35 cellular contexts compared by ENCODE assay signal in genomic region chr18:13998571-13998970, GRCh38.
"Had no signal": no experiment of that assay in that cellular context is flagged by ENCODE, and none has a peak within 500 bp of the region (broad histone marks: within the 10 kb centered on the region; RNA-seq: fewer than 3 reads in every experiment).

No MANE protein-coding gene starts in this region.

- H3K27me3 ChIP-seq: body of pancreas, brain microvascular endothelial cell, breast epithelium had no signal

- H3K4me3 Mint-ChIP-seq: activated B cell treated with CpG ODN at 0.5 μM for 24 hours; activated CD4-positive, alpha-beta memory T cell treated with anti-CD3 and anti-CD28 coated beads for 36 hours; activated CD4-positive, alpha-beta T cell treated with anti-CD3 and anti-CD28 coated beads, Interleukin-2, amount 10 ng/mL, durations not matched to agents 24 days and 14 days; activated CD8-positive, alpha-beta T cell treated with anti-CD3 and anti-CD28 coated beads for 36 hours; activated naive CD4-positive, alpha-beta T cell treated with anti-CD3 and anti-CD28 coated beads for 36 hours; activated naive CD8-positive, alpha-beta T cell treated with anti-CD3 and anti-CD28 coated beads for 36 hours; activated T-cell treated with anti-CD3 and anti-CD28 coated beads, Interleukin-2, amount 50 U/mL, for 4 hours; activated T-cell treated with anti-CD3 and anti-CD28 coated beads, Interleukin-2, amount 50 U/mL, for 72 hours; activated T-helper 1 cell treated with anti-CD3 and anti-CD28 coated beads, Interleukin-12 subunit alpha, Interleukin-12 subunit beta, Interleukin-2, Interleukin-4 antibody, amounts not matched to agents 30 ng/mL and 10 ng/mL and 1 ng/mL, durations not matched to agents 14 hours and 24 hours and 36 hours; activated T-helper 17 cell treated with anti-CD3 and anti-CD28 coated beads, Interleukin-2, amount 50 U/mL, for 72 hours; T-helper 1 cell treated with Interleukin-12 subunit alpha and Interleukin-12 subunit beta and Interleukin-4 antibody, amounts not matched to agents 30 μg/mL and 1 μg/mL, for 36 hours; T-helper 2 cell treated with Interferon-gamma antibody and Interleukin-4, amounts not matched to agents 5 μg/mL and 100 μg/mL, for 36 hours had no signal

- H3K9me3 ChIP-seq: body of pancreas, breast epithelium had no signal

- ATAC-seq: activated CD8-positive, alpha-beta T cell treated with anti-CD3 and anti-CD28 coated beads for 36 hours; activated naive CD4-positive, alpha-beta T cell treated with anti-CD3 and anti-CD28 coated beads, Interleukin-2, amount 50 U/mL, for 72 hours; activated T-cell treated with anti-CD3 and anti-CD28 coated beads, Interleukin-2, amount 50 U/mL, for 4 hours; activated T-cell treated with anti-CD3 and anti-CD28 coated beads, Interleukin-2, amount 50 U/mL, for 72 hours; activated T-helper 17 cell treated with anti-CD3 and anti-CD28 coated beads, Interleukin-2, amount 50 U/mL, for 72 hours; body of pancreas had no signal

- H3K9me3 Mint-ChIP-seq: activated B cell treated with CpG ODN at 0.5 μM for 24 hours; activated CD4-positive, alpha-beta memory T cell treated with anti-CD3 and anti-CD28 coated beads for 36 hours; activated CD4-positive, alpha-beta T cell treated with anti-CD3 and anti-CD28 coated beads, Interleukin-2, amount 10 ng/mL, durations not matched to agents 24 days and 14 days; activated CD8-positive, alpha-beta T cell treated with anti-CD3 and anti-CD28 coated beads for 36 hours; activated naive CD4-positive, alpha-beta T cell treated with anti-CD3 and anti-CD28 coated beads for 36 hours; activated naive CD4-positive, alpha-beta T cell treated with anti-CD3 and anti-CD28 coated beads, Interleukin-2, amount 50 U/mL, for 72 hours; activated naive CD8-positive, alpha-beta T cell treated with anti-CD3 and anti-CD28 coated beads for 36 hours; activated T-cell treated with anti-CD3 and anti-CD28 coated beads, Interleukin-2, amount 50 U/mL, for 72 hours; activated T-helper 1 cell treated with anti-CD3 and anti-CD28 coated beads, Interleukin-12 subunit alpha, Interleukin-12 subunit beta, Interleukin-2, Interleukin-4 antibody, amounts not matched to agents 30 ng/mL and 10 ng/mL and 1 ng/mL, durations not matched to agents 14 hours and 24 hours and 36 hours; activated T-helper 17 cell treated with anti-CD3 and anti-CD28 coated beads, Interleukin-2, amount 50 U/mL, for 72 hours; T-helper 1 cell treated with Interleukin-12 subunit alpha and Interleukin-12 subunit beta and Interleukin-4 antibody, amounts not matched to agents 30 μg/mL and 1 μg/mL, for 36 hours; T-helper 2 cell treated with Interferon-gamma antibody and Interleukin-4, amounts not matched to agents 5 μg/mL and 100 μg/mL, for 36 hours had no signal

- DNase-seq: activated B cell treated with CpG ODN at 0.5 μM for 24 hours; activated CD4-positive, alpha-beta memory T cell treated with anti-CD3 and anti-CD28 coated beads for 36 hours; activated CD4-positive, alpha-beta T cell treated with anti-CD3 and anti-CD28 coated beads for 4 hours; activated CD4-positive, alpha-beta T cell treated with anti-CD3 and anti-CD28 coated beads, Interleukin-2, amount 10 ng/mL, durations not matched to agents 24 days and 14 days; activated CD4-positive, alpha-beta T cell treated with anti-CD3 and anti-CD28 coated beads, Interleukin-2, amount 50 U/mL, for 1 hour; activated CD4-positive, alpha-beta T cell treated with anti-CD3 and anti-CD28 coated beads, Interleukin-2, amount 50 U/mL, for 4 hours; activated CD4-positive, CD25-positive, alpha-beta regulatory T cell treated with anti-CD3 and anti-CD28 coated beads, Interleukin-2, amount 50 U/mL, for 72 hours; activated CD8-positive, alpha-beta memory T cell treated with anti-CD3 and anti-CD28 coated beads, Interleukin-2, amount 50 U/mL, for 4 hours; activated CD8-positive, alpha-beta T cell treated with anti-CD3 and anti-CD28 coated beads for 36 hours; activated effector memory CD4-positive, alpha-beta T cell treated with anti-CD3 and anti-CD28 coated beads, Interleukin-2, amount 50 U/mL, for 16 hours; activated gamma-delta T cell treated with Interleukin-2 at 50 U/mL for 16 hours; activated naive CD4-positive, alpha-beta T cell; activated naive CD4-positive, alpha-beta T cell treated with anti-CD3 and anti-CD28 coated beads for 36 hours; activated naive CD4-positive, alpha-beta T cell treated with anti-CD3 and anti-CD28 coated beads, Interleukin-2, amount 50 U/mL, for 16 hours; activated naive CD8-positive, alpha-beta T cell treated with anti-CD3 and anti-CD28 coated beads for 36 hours; activated T-cell treated with anti-CD3 and anti-CD28 coated beads for 4 hours; activated T-cell treated with anti-CD3 and anti-CD28 coated beads, Interleukin-2, amount 50 U/mL, for 1 hour; activated T-cell treated with anti-CD3 and anti-CD28 coated beads, Interleukin-2, amount 50 U/mL, for 4 hours; activated T-cell treated with anti-CD3 and anti-CD28 coated beads, Interleukin-2, amount 50 U/mL, for 72 hours; amygdala; anterior cingulate cortex; body of pancreas; brain microvascular endothelial cell; central memory CD4-positive, alpha-beta T cell; SW 1271; T-helper 1 cell; T-helper 2 cell; T-helper 9 cell had no signal

- H3K36me3 Mint-ChIP-seq: activated CD4-positive, alpha-beta memory T cell treated with anti-CD3 and anti-CD28 coated beads for 36 hours; activated naive CD4-positive, alpha-beta T cell treated with anti-CD3 and anti-CD28 coated beads, Interleukin-2, amount 50 U/mL, for 72 hours; activated naive CD8-positive, alpha-beta T cell treated with anti-CD3 and anti-CD28 coated beads for 36 hours had no signal

- H3K4me1 ChIP-seq: body of pancreas, breast epithelium had no signal

- H3K36me3 ChIP-seq: brain microvascular endothelial cell, breast epithelium had no signal

- H3K27ac ChIP-seq: body of pancreas, brain microvascular endothelial cell, breast epithelium, VCaP had no signal

- H3K27ac Mint-ChIP-seq: activated B cell treated with CpG ODN at 0.5 μM for 24 hours; activated CD4-positive, alpha-beta memory T cell treated with anti-CD3 and anti-CD28 coated beads for 36 hours; activated CD4-positive, alpha-beta T cell treated with anti-CD3 and anti-CD28 coated beads, Interleukin-2, amount 10 ng/mL, durations not matched to agents 24 days and 14 days; activated CD8-positive, alpha-beta T cell treated with anti-CD3 and anti-CD28 coated beads for 36 hours; activated naive CD4-positive, alpha-beta T cell treated with anti-CD3 and anti-CD28 coated beads for 36 hours; activated naive CD4-positive, alpha-beta T cell treated with anti-CD3 and anti-CD28 coated beads, Interleukin-2, amount 50 U/mL, for 72 hours; activated naive CD8-positive, alpha-beta T cell treated with anti-CD3 and anti-CD28 coated beads for 36 hours; activated T-cell treated with anti-CD3 and anti-CD28 coated beads, Interleukin-2, amount 50 U/mL, for 72 hours; activated T-helper 1 cell treated with anti-CD3 and anti-CD28 coated beads, Interleukin-12 subunit alpha, Interleukin-12 subunit beta, Interleukin-2, Interleukin-4 antibody, amounts not matched to agents 30 ng/mL and 10 ng/mL and 1 ng/mL, durations not matched to agents 14 hours and 24 hours and 36 hours; activated T-helper 17 cell treated with anti-CD3 and anti-CD28 coated beads, Interleukin-2, amount 50 U/mL, for 72 hours; T-helper 1 cell treated with Interleukin-12 subunit alpha and Interleukin-12 subunit beta and Interleukin-4 antibody, amounts not matched to agents 30 μg/mL and 1 μg/mL, for 36 hours; T-helper 2 cell treated with Interferon-gamma antibody and Interleukin-4, amounts not matched to agents 5 μg/mL and 100 μg/mL, for 36 hours had no signal

- H3K27me3 Mint-ChIP-seq: activated B cell treated with CpG ODN at 0.5 μM for 24 hours; activated CD4-positive, alpha-beta memory T cell treated with anti-CD3 and anti-CD28 coated beads for 36 hours; activated CD4-positive, alpha-beta T cell treated with anti-CD3 and anti-CD28 coated beads, Interleukin-2, amount 10 ng/mL, durations not matched to agents 24 days and 14 days; activated CD8-positive, alpha-beta T cell treated with anti-CD3 and anti-CD28 coated beads for 36 hours; activated naive CD8-positive, alpha-beta T cell treated with anti-CD3 and anti-CD28 coated beads for 36 hours; activated T-helper 17 cell treated with anti-CD3 and anti-CD28 coated beads, Interleukin-2, amount 50 U/mL, for 72 hours had no signal

- H3K4me1 Mint-ChIP-seq: activated B cell treated with CpG ODN at 0.5 μM for 24 hours; activated CD4-positive, alpha-beta T cell treated with anti-CD3 and anti-CD28 coated beads, Interleukin-2, amount 10 ng/mL, durations not matched to agents 24 days and 14 days; activated naive CD8-positive, alpha-beta T cell treated with anti-CD3 and anti-CD28 coated beads for 36 hours; activated T-helper 17 cell treated with anti-CD3 and anti-CD28 coated beads, Interleukin-2, amount 50 U/mL, for 72 hours had no signal

- H3K4me3 ChIP-seq: body of pancreas, breast epithelium had no signal
